31 cellular contexts compared by ENCODE assay signal in genomic region chr3:173912126-173912525, GRCh38.
DNase-seq lines count a peak whose midpoint lies in the region; ATAC-seq and TF ChIP-seq lines count a peak whose summit lies in the region.
"Had no signal": no experiment of that assay in that cellular context is flagged by ENCODE, and none has a peak within 500 bp of the region (broad histone marks: within the 10 kb centered on the region; RNA-seq: fewer than 3 reads in every experiment).

No MANE protein-coding gene starts in this region.

- H3K27ac ChIP-seq in mesendoderm (ENCODE audit: low read depth, low read length) = no peak overlapping the region
- H3K27ac ChIP-seq: ascending aorta, esophagus muscularis mucosa, foreskin keratinocyte, lower lobe of right lung, pancreas, vagina, WERI-Rb-1 had no signal

- no peak overlapping the region for H3K4ac ChIP-seq in mesendoderm (ENCODE audit: low read depth, low read length)

- no peak overlapping the region for H2BK5ac ChIP-seq in mesendoderm (ENCODE audit: low read length)

- no peak overlapping the region for H2BK120ac ChIP-seq in mesendoderm (ENCODE audit: low read depth, low read length)

- H2AK5ac ChIP-seq in mesendoderm (ENCODE audit: low read length) = no peak overlapping the region

- TF ChIP-seq CTCF in AG10803 (conservative IDR thresholded peaks at IDR 0.05; ENCODE audit: low read length) = no peak

- no peak overlapping the region for H3K9ac ChIP-seq in mesendoderm (ENCODE audit: low read length)

- H3K36me3 ChIP-seq in mesendoderm (ENCODE audit: control insufficient read depth, insufficient read depth, low read length) = no peaks in the 10 kb centered on the region
- H3K36me3 ChIP-seq: ascending aorta, esophagus muscularis mucosa, heart left ventricle, lower lobe of right lung, pancreas, vagina, WERI-Rb-1 had no signal

- no peak overlapping the region for H3K4me2 ChIP-seq in mesendoderm (ENCODE audit: low read length)

- no peaks in the 10 kb centered on the region for H3K79me1 ChIP-seq in mesendoderm (ENCODE audit: low read length)

- no peak overlapping the region for H3K23ac ChIP-seq in mesendoderm (ENCODE audit: low read length)

- H3K4me3 ChIP-seq in AG10803 (ENCODE audit: low read length) (no peak overlapping the region), mesendoderm (ENCODE audit: low read length) (no peak overlapping the region)
- H3K4me3 ChIP-seq: ascending aorta, esophagus muscularis mucosa, heart left ventricle, lower lobe of right lung, pancreas, skin epidermis, vagina had no signal

- H3K18ac ChIP-seq in mesendoderm (ENCODE audit: low read length) = no peak overlapping the region

- H3K79me2 ChIP-seq in mesendoderm (ENCODE audit: control insufficient read depth, insufficient read depth, low read length) = no peaks in the 10 kb centered on the region

- ATAC-seq in GM18520 (IDR thresholded peaks at IDR 0.05; ENCODE audit: unreplicated experiment) = no peak
- ATAC-seq in GM19452 (IDR thresholded peaks at IDR 0.05; ENCODE audit: unreplicated experiment) = no peak
- ATAC-seq: lower lobe of right lung had no signal

- H4K8ac ChIP-seq in mesendoderm (ENCODE audit: low read depth, low read length) = no peak overlapping the region

- no peak overlapping the region for H4K5ac ChIP-seq in mesendoderm (ENCODE audit: low read length)

- DNase-seq in AG10803 (ENCODE audit: low read depth) (peak; percentile 21), M059J (ENCODE audit: low read depth) (peak; percentile 74), astrocyte of the hippocampus (ENCODE audit: low read depth, low spot score) (peak; percentile 25), mesendoderm (peak; percentile 57), GM19238 (ENCODE audit: insufficient read length, low spot score) (no peak), hippocampal formation (lab: John Stamatoyannopoulos, UW) (no peak)
- DNase-seq: activated CD4-positive, alpha-beta T cell treated with anti-CD3 and anti-CD28 coated beads for 48 hours; activated CD8-positive, alpha-beta memory T cell treated with anti-CD3 and anti-CD28 coated beads for 24 hours; activated T-cell treated with anti-CD3 and anti-CD28 coated beads for 4 hours; Calu3; CD4-positive, CD25-positive, alpha-beta regulatory T cell; DMS79 treated with DMSO at 0.1 percent for 48 hours; HCEC 1CT; heart left ventricle; lower lobe of right lung; NCI-H2029 treated with DMSO at 0.1 percent for 48 hours; NCI-H748 treated with DMSO at 0.1 percent for 48 hours; nephron progenitor cell; pancreas; SIG-M5; stimulated activated CD4-positive, alpha-beta T cell treated with anti-CD3 and anti-CD28 coated beads, Interleukin-1b, Interleukin-23, amount 100 ng/mL, for 48 hours; stimulated activated CD8-positive, alpha-beta memory T cell treated with anti-CD3 and anti-CD28 coated beads, Interleukin-4, amount 100 ng/mL, for 48 hours; SW 1271; WERI-Rb-1 had no signal

- no peaks in the 10 kb centered on the region for H3K27me3 ChIP-seq in mesendoderm (ENCODE audit: insufficient read depth, low read length, poor library complexity)
- H3K27me3 ChIP-seq: ascending aorta, esophagus muscularis mucosa, foreskin keratinocyte, heart left ventricle, pancreas, vagina had no signal

- H2BK15ac ChIP-seq in mesendoderm (replicated peaks; ENCODE audit: low read depth) = no peak overlapping the region

- no CpG with 5 or more reads among the region's 4 CpGs for WGBS in mesendoderm (ENCODE audit: extremely low coverage, insufficient coverage, low lambda C conversion rate)

- H3K56ac ChIP-seq in mesendoderm (ENCODE audit: low read length) = no peak overlapping the region

- H3K4me1 ChIP-seq in mesendoderm (ENCODE audit: control insufficient read depth, low read depth, low read length) = peaks cover 7% of the 10 kb centered on the region
- H3K4me1 ChIP-seq: ascending aorta, foreskin keratinocyte, lower lobe of right lung, pancreas, vagina had no signal

Comparison
In these comparisons a context has a peak if more than half of its experiments do, and no peak if none do; other contexts are left out.
1. DNase-seq: peak in AG10803 (single experiment), M059J (single experiment), astrocyte of the hippocampus (single experiment) and mesendoderm (single experiment); none in GM19238 (single experiment) and hippocampal formation (0 of 2).